Comparison of ENCODE assay signal across 8 cellular contexts in genomic region chr15:49155110-49155833, GRCh38. TPM values are rescaled to one million over a fixed set of nuclear protein-coding genes. Genes with fewer than 3 reads are reported as not detected.
DNase-seq lines count a peak whose midpoint lies in the region; ATAC-seq and TF ChIP-seq lines count a peak whose summit lies in the region.

Gene COPS2, minus strand, starts transcription at chr15:49155599. Its CDS starts 21 bp downstream, at chr15:49155578.

- ATAC-seq in HG02885 (IDR thresholded peaks at IDR 0.05; ENCODE audit: poor library complexity, unreplicated experiment): peak; percentile 91
- peak; percentile 99 for ATAC-seq in left ventricle myocardium superior

- no peaks in the 10 kb centered on the region for H3K9me3 ChIP-seq in prostate gland

- H3K27me3 ChIP-seq in prostate gland (replicated peaks; ENCODE audit: insufficient read depth): no peaks in the 10 kb centered on the region

- no peaks in the 10 kb centered on the region for H3K4me1 ChIP-seq in prostate gland (replicated peaks)
- no peaks in the 10 kb centered on the region for H3K4me1 ChIP-seq in urinary bladder (ENCODE audit: insufficient read depth)

- H3K4me3 ChIP-seq in prostate gland (peak within 1 kb of the TSS; percentile 76 to 80), urinary bladder (ENCODE audit: low read depth, low read length) (peak within 1 kb of the TSS; percentile 97)

- peak; percentile 74 for TF ChIP-seq POLR2A in GM15510 (IDR thresholded peaks at IDR 0.05; ENCODE audit: borderline replicate concordance, extremely low read depth, insufficient read length)
- TF ChIP-seq POLR2A in prostate gland (IDR thresholded peaks at IDR 0.05): peak; percentile 48

- DNase-seq in NCI-H1694 treated with DMSO at 0.1 percent for 48 hours (lab: John Stamatoyannopoulos, UW) (peak; percentile 95), T-helper 2 cell (peak; percentile 66 to 98 (median 89)), left ventricle myocardium superior (peak; percentile 89), prostate gland (ENCODE audit: low spot score) (peak; percentile 96)

- H3K27ac ChIP-seq in angular gyrus (ENCODE audit: low read depth, low read length) (peak within 1 kb of the TSS; percentile 81), prostate gland (peak within 1 kb of the TSS; percentile 85), urinary bladder (ENCODE audit: low read depth) (peak within 1 kb of the TSS; percentile 84)

- intact Hi-C loops in left ventricle myocardium superior (cut with micrococcal nuclease): no loop called here
- intact Hi-C loops in prostate gland (cut with DNase I): loop anchor here (10.0 kb wide), 2 partner anchors 110 to 1200 kb away; partner anchors contain the start of genes GABPB1 and SECISBP2L

- H3K36me3 ChIP-seq in prostate gland (no peaks in the 10 kb centered on the region), urinary bladder (ENCODE audit: insufficient read depth) (no peaks in the 10 kb centered on the region)

- WGBS in prostate gland: under 1% methylated on average over 40 of the region's 46 CpGs
- WGBS in urinary bladder: under 1% methylated on average over 46 of the region's 46 CpGs

- TF ChIP-seq CTCF in prostate gland (IDR thresholded peaks at IDR 0.05): peak in 3 of 4 experiments; percentile 15 to 29 (median 21)

RNA-seq across cellular contexts. Expression of gene COPS2, which starts in this region (rescaled TPM):
- total RNA-seq in left ventricle myocardium superior (84.6 TPM), prostate gland (10 to 100 TPM; 36.3 to 65.3 TPM), urinary bladder (139 TPM)
- polyA plus RNA-seq in urinary bladder: 59.1 TPM

Comparison
In these comparisons a context has a peak if more than half of its experiments do, and no peak if none do; other contexts are left out.
1. Peak in every context shown above with its lines: DNase-seq, ATAC-seq, H3K4me3 ChIP-seq and H3K27ac ChIP-seq.